Comparison of ENCODE assay signal across 21 cellular contexts in the genomic region with DNA sequence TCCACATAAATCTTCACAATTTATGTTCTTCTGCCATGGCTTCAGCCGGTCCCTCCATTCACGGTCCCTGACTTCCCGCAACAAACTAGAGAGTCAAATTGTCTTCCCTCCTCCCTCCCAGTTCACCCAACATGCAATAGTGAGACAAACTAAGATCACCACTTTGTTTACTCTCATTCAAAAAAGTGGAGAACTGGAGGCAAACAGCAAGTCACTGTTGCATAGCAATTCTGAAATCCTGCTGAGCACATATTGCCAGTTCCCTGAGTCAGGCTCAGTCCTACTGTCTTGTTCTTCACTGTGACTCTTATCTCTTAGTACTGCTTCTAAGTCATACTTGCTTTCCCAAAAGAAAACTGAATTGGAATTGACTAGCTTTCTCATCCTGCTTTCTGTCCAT.
DNase-seq lines count a peak whose midpoint lies in the region; FAIRE-seq and TF ChIP-seq lines count a peak whose summit lies in the region.
"Had no signal": no experiment of that assay in that cellular context is flagged by ENCODE, and none has a peak within 500 bp of the region (broad histone marks: within the 10 kb centered on the region; RNA-seq: fewer than 3 reads in every experiment).

No MANE protein-coding gene starts in this region.

- no peak overlapping the region for H3K9ac ChIP-seq in adipocyte (ENCODE audit: low read length)
- H3K9ac ChIP-seq: BLaER1 treated with 17β-estradiol and CSF1 and Interleukin-3, amounts not matched to agents 10 nM and 100 nM; GM23248 had no signal

- FAIRE-seq in GM19239 (lab: Jason Lieb, UNC), result no peak
- FAIRE-seq: A204.1, G401.6, GM12892, H1 had no signal

- H3K27me3 ChIP-seq in adipocyte (replicated peaks; ENCODE audit: control insufficient read depth, insufficient read depth, low read length), result no peaks in the 10 kb centered on the region
- H3K27me3 ChIP-seq: BE2C; BLaER1 treated with 17β-estradiol and CSF1 and Interleukin-3, amounts not matched to agents 10 nM and 100 nM had no signal

- H3K4me3 ChIP-seq in adipocyte (ENCODE audit: low read length) (no peak overlapping the region), epithelial cell of esophagus (ENCODE audit: low read length) (no peak overlapping the region)
- H3K4me3 ChIP-seq: BLaER1 treated with 17β-estradiol and CSF1 and Interleukin-3, amounts not matched to agents 10 nM and 100 nM; GM23248 had no signal

- no peak for TF ChIP-seq CTCF in epithelial cell of esophagus (IDR thresholded peaks at IDR 0.05; ENCODE audit: insufficient read depth, low read depth, low read length, missing control alignments)

- H3K9me3 ChIP-seq in adipocyte (ENCODE audit: control insufficient read depth, low read length), result no peaks in the 10 kb centered on the region

- no peaks in the 10 kb centered on the region for H3K4me1 ChIP-seq in adipocyte (ENCODE audit: control insufficient read depth, insufficient read depth, low read length)
- H3K4me1 ChIP-seq: BE2C; BLaER1 treated with 17β-estradiol and CSF1 and Interleukin-3, amounts not matched to agents 10 nM and 100 nM had no signal

- peak; percentile 44 for DNase-seq in Caki2 (ENCODE audit: low read depth)
- DNase-seq in adipocyte (ENCODE audit: low read depth), result peak; percentile 7
- DNase-seq in epithelial cell of esophagus (ENCODE audit: low read depth), result peak; percentile 4
- peak; percentile 24 for DNase-seq in left kidney (ENCODE audit: low read depth, low spot score)
- no peak for DNase-seq in DMS153 (lab: John Stamatoyannopoulos, UW)
- DNase-seq in NCI-H1092 treated with DMSO at 0.1 percent for 48 hours (lab: John Stamatoyannopoulos, UW), result no peak
- DNase-seq in activated T-cell treated with anti-CD3 and anti-CD28 coated beads for 4 hours, result no peak
- DNase-seq in GM19239 (ENCODE audit: insufficient read length, low spot score), result no peak
- DNase-seq: BE2C; Calu3; CD4-positive, alpha-beta T cell; CD8-positive, alpha-beta memory T cell; DND-41; GM23248; H7; HCEC 1CT had no signal

- in situ Hi-C loops in Caki2 (cut with HindIII; ENCODE audit: low pct_unique_long_range_greater_than_20kb, low sequenced_read_pairs), result no loop called here

- H3K36me3 ChIP-seq in adipocyte (ENCODE audit: control insufficient read depth, insufficient read depth, low read length, severe bottlenecking), result no peaks in the 10 kb centered on the region
- H3K36me3 ChIP-seq: BE2C; BLaER1 treated with 17β-estradiol and CSF1 and Interleukin-3, amounts not matched to agents 10 nM and 100 nM had no signal

Comparison
In these comparisons a context has a peak if more than half of its experiments do, and no peak if none do; other contexts are left out.
1. DNase-seq: peak in Caki2 (single experiment), adipocyte (single experiment), epithelial cell of esophagus (single experiment) and left kidney (single experiment); none in DMS153 (single experiment), NCI-H1092 treated with DMSO at 0.1 percent for 48 hours (single experiment), activated T-cell treated with anti-CD3 and anti-CD28 coated beads for 4 hours (single experiment) and GM19239 (single experiment).